Comparison of ENCODE assay signal across 1 cellular context in genomic region chr9:95188459-95188858, GRCh38.
TF ChIP-seq lines count a peak whose summit lies in the region.

No MANE protein-coding gene starts in this region.

TF ChIP-seq in HepG2, 621 proteins besides CTCF, POLR2A, EP300 and RAD21 (continued from another document):
- TF ChIP-seq REST (IDR thresholded peaks at IDR 0.05; ENCODE audit: borderline replicate concordance in 1 of 2, low read depth in 1 of 2, low read length in 2 of 2) = no peak
- no peak for TF ChIP-seq FOXO4 (CRISPR knock-in tag; conservative IDR thresholded peaks at IDR 0.05)
- TF ChIP-seq KMT2B (CRISPR knock-in tag; IDR thresholded peaks at IDR 0.05) = no peak
- no peak for TF ChIP-seq ZNF816 (CRISPR knock-in tag; IDR thresholded peaks at IDR 0.05; ENCODE audit: borderline replicate concordance)
- TF ChIP-seq ZNF713 (CRISPR knock-in tag; IDR thresholded peaks at IDR 0.05) = no peak
- TF ChIP-seq CENPBD1 (CRISPR knock-in tag; IDR thresholded peaks at IDR 0.05; ENCODE audit: borderline replicate concordance, low read depth) = no peak
- TF ChIP-seq ZNF83 (CRISPR knock-in tag; IDR thresholded peaks at IDR 0.05; ENCODE audit: borderline replicate concordance) = no peak
- TF ChIP-seq ZNF770 (CRISPR knock-in tag; IDR thresholded peaks at IDR 0.05) = no peak
- TF ChIP-seq NR1H2 (CRISPR knock-in tag; IDR thresholded peaks at IDR 0.05; ENCODE audit: borderline replicate concordance, low read depth) = no peak
- no peak for TF ChIP-seq CEBPZ (IDR thresholded peaks at IDR 0.05; ENCODE audit: low read length)
- no peak for TF ChIP-seq MAF1 (CRISPR knock-in tag; IDR thresholded peaks at IDR 0.05; ENCODE audit: borderline replicate concordance)
- TF ChIP-seq ATF7 (IDR thresholded peaks at IDR 0.05) = no peak
- no peak for TF ChIP-seq ATF7 (CRISPR knock-in tag; IDR thresholded peaks at IDR 0.05)
- TF ChIP-seq BCL3 (CRISPR knock-in tag; IDR thresholded peaks at IDR 0.05) = no peak
- no peak for TF ChIP-seq NFIC (IDR thresholded peaks at IDR 0.05; ENCODE audit: low read length)
